ENCODE assay signal across 8 cellular contexts in the genomic region with DNA sequence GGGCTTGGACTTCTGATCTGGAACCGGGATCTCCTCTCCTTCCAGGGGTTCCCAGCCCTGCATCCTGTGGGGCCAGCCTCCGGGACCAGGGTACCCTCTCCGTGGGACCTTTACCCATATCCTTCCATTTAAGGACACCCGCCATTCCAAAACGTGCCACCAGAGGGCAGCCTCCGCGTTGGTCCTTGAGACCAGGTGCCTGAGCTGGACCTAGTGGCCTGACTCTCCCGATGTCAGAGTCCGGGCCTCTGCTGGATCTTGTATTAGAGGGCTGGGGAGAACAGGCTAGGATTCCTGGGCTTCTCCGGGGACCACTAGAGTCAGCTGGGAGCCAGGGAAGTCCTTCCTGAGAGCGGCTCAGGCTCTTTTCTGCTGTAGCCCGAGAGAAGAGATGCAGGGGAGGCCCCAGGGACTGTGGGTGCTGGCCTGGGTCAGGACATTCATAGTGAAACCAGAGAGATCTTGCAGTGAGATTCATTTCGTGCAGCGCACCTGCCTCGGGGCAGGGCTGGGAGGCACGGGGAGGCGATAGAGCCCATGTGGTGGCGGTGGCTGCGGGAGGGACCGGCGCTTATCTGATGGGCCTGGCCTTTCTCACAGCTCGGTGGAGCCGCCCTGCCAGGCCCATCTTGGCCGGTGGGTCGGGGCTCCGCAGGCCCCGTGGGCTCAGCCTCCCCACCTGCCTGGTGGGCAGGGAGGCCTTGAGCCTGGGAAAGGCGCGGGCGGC. TPM values are rescaled to one million over a fixed set of nuclear protein-coding genes. Genes with fewer than 3 reads are reported as not detected.
DNase-seq lines count a peak whose midpoint lies in the region; ATAC-seq and TF ChIP-seq lines count a peak whose summit lies in the region.

No MANE protein-coding gene starts in this region.

- no peak for DNase-seq in AG04449 (ENCODE audit: low read depth, low spot score)
- peak; percentile 1 for DNase-seq in NCI-H2081 treated with DMSO at 0.1 percent for 48 hours (lab: John Stamatoyannopoulos, UW)
- peak; percentile 53 to 81 (median 70) for DNase-seq in activated CD4-positive, CD25-positive, alpha-beta regulatory T cell (lab: John Stamatoyannopoulos, UW)
- DNase-seq in central memory CD4-positive, alpha-beta T cell = peak; percentile 50
- peak; percentile 89 for DNase-seq in left lobe of liver (ENCODE audit: low spot score)
- DNase-seq in stimulated activated CD4-positive, alpha-beta T cell treated with anti-CD3 and anti-CD28 coated beads, TNF-alpha, amount 100 ng/mL, for 1 hour (ENCODE audit: low read depth in 3 of 3, low spot score in 1 of 3) = peak; percentile 35 to 78 (median 50)

- CTCF ChIA-PET in AG04449 (lab: Yijun Ruan, JAX) = interaction anchor here (0.6 to 11.3 kb wide), 34 partner anchors 8 to 633 kb away, joined by 3 to 406 read pairs (median 4); a partner anchor contains a TSS

- peak; percentile 93 for TF ChIP-seq CTCF in AG04449 (IDR thresholded peaks at IDR 0.05; ENCODE audit: insufficient read depth, low read length, missing control alignments)

- POLR2A ChIA-PET in AG04449 (lab: Yijun Ruan, JAX) = no interaction called here

- ATAC-seq in GM18502 (IDR thresholded peaks at IDR 0.05; ENCODE audit: poor library complexity, unreplicated experiment) = peak; percentile 97
- peak; percentile 86 for ATAC-seq in HG02943 (IDR thresholded peaks at IDR 0.05; ENCODE audit: low read depth, unreplicated experiment)
- ATAC-seq in left lobe of liver = peak; percentile 95

- no peak overlapping the region for H3K4me3 ChIP-seq in AG04449 (ENCODE audit: low read depth, low read length)

RNA-seq across cellular contexts. Expression of a gene that starts 9.8 kb away (rescaled TPM):
- total RNA-seq in left lobe of liver = not detected

RNA-seq across cellular contexts. Expression of a gene that starts 41.3 kb away (rescaled TPM):
- total RNA-seq in left lobe of liver = 45.7 TPM
